ENCODE assay signal across 2 cellular contexts in the genomic region with DNA sequence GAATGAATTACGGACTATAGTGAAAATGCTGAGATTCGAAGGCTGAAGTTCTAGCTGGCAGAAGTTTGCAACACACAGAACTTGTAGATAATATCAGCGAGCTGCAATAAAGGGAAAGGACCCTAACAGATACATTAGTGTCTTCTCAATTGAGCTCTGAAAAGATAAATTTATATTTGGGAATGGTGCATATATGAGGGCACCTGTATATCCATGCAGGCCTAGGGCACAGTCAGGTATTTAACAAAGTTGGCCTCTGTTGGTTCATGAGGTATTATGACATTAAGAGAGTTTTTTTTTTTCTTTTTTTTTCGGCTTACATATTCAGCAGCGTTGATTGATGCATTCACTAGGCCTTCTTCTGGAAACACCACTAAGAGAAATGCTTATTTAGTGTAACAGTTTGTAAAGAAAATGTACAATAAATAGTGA.
TF ChIP-seq lines count a peak whose summit lies in the region.

No MANE protein-coding gene starts in this region.

TF ChIP-seq in SK-N-SH, 30 proteins besides CTCF, POLR2A, EP300 and RAD21 (continued from another document):
- TF ChIP-seq, protein P1, sequence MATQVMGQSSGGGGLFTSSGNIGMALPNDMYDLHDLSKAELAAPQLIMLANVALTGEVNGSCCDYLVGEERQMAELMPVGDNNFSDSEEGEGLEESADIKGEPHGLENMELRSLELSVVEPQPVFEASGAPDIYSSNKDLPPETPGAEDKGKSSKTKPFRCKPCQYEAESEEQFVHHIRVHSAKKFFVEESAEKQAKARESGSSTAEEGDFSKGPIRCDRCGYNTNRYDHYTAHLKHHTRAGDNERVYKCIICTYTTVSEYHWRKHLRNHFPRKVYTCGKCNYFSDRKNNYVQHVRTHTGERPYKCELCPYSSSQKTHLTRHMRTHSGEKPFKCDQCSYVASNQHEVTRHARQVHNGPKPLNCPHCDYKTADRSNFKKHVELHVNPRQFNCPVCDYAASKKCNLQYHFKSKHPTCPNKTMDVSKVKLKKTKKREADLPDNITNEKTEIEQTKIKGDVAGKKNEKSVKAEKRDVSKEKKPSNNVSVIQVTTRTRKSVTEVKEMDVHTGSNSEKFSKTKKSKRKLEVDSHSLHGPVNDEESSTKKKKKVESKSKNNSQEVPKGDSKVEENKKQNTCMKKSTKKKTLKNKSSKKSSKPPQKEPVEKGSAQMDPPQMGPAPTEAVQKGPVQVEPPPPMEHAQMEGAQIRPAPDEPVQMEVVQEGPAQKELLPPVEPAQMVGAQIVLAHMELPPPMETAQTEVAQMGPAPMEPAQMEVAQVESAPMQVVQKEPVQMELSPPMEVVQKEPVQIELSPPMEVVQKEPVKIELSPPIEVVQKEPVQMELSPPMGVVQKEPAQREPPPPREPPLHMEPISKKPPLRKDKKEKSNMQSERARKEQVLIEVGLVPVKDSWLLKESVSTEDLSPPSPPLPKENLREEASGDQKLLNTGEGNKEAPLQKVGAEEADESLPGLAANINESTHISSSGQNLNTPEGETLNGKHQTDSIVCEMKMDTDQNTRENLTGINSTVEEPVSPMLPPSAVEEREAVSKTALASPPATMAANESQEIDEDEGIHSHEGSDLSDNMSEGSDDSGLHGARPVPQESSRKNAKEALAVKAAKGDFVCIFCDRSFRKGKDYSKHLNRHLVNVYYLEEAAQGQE (IDR thresholded peaks at IDR 0.05; ENCODE audit: low read depth, low read length) = no peak
- TF ChIP-seq TCF12 (IDR thresholded peaks at IDR 0.05) (no peak), RFX5 (IDR thresholded peaks at IDR 0.05; ENCODE audit: low read length) (no peak), EZH2phosphoT487 (IDR thresholded peaks at IDR 0.05; ENCODE audit: borderline replicate concordance, low read depth) (no peak), JUND (IDR thresholded peaks at IDR 0.05) (no peak), FOXJ3 (CRISPR knock-in tag; IDR thresholded peaks at IDR 0.05) (no peak)
- TF ChIP-seq, protein P2, sequence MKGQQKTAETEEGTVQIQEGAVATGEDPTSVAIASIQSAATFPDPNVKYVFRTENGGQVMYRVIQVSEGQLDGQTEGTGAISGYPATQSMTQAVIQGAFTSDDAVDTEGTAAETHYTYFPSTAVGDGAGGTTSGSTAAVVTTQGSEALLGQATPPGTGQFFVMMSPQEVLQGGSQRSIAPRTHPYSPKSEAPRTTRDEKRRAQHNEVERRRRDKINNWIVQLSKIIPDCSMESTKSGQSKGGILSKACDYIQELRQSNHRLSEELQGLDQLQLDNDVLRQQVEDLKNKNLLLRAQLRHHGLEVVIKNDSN (IDR thresholded peaks at IDR 0.05; ENCODE audit: borderline replicate concordance, low read depth) = no peak
- TF ChIP-seq, protein P3, sequence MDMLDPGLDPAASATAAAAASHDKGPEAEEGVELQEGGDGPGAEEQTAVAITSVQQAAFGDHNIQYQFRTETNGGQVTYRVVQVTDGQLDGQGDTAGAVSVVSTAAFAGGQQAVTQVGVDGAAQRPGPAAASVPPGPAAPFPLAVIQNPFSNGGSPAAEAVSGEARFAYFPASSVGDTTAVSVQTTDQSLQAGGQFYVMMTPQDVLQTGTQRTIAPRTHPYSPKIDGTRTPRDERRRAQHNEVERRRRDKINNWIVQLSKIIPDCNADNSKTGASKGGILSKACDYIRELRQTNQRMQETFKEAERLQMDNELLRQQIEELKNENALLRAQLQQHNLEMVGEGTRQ (IDR thresholded peaks at IDR 0.05; ENCODE audit: borderline replicate concordance, low read depth, low read length) = no peak
TF ChIP-seq in SK-N-SH: peak in this region for 0.

TF ChIP-seq in SK-N-SH treated with all-trans-retinoic acid at 6 μM for 48 hours, 23 proteins besides CTCF, POLR2A, EP300 and RAD21 (continued from another document):
- TF ChIP-seq, protein P4, sequence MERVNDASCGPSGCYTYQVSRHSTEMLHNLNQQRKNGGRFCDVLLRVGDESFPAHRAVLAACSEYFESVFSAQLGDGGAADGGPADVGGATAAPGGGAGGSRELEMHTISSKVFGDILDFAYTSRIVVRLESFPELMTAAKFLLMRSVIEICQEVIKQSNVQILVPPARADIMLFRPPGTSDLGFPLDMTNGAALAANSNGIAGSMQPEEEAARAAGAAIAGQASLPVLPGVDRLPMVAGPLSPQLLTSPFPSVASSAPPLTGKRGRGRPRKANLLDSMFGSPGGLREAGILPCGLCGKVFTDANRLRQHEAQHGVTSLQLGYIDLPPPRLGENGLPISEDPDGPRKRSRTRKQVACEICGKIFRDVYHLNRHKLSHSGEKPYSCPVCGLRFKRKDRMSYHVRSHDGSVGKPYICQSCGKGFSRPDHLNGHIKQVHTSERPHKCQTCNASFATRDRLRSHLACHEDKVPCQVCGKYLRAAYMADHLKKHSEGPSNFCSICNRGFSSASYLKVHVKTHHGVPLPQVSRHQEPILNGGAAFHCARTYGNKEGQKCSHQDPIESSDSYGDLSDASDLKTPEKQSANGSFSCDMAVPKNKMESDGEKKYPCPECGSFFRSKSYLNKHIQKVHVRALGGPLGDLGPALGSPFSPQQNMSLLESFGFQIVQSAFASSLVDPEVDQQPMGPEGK (CRISPR knock-in tag; IDR thresholded peaks at IDR 0.05; ENCODE audit: borderline replicate concordance) = no peak
- no peak for TF ChIP-seq ZNF8 (CRISPR knock-in tag; IDR thresholded peaks at IDR 0.05)
- TF ChIP-seq ESRRG (CRISPR knock-in tag; IDR thresholded peaks at IDR 0.05) = no peak
- TF ChIP-seq TOX (CRISPR knock-in tag; IDR thresholded peaks at IDR 0.05; ENCODE audit: borderline replicate concordance) = no peak
- no peak for TF ChIP-seq OSR1 (CRISPR knock-in tag; IDR thresholded peaks at IDR 0.05)
- no peak for TF ChIP-seq TCF4 (CRISPR knock-in tag; IDR thresholded peaks at IDR 0.05; ENCODE audit: borderline replicate concordance)
- TF ChIP-seq ZC3H10 (CRISPR knock-in tag; IDR thresholded peaks at IDR 0.05) = no peak
- TF ChIP-seq, protein P5, sequence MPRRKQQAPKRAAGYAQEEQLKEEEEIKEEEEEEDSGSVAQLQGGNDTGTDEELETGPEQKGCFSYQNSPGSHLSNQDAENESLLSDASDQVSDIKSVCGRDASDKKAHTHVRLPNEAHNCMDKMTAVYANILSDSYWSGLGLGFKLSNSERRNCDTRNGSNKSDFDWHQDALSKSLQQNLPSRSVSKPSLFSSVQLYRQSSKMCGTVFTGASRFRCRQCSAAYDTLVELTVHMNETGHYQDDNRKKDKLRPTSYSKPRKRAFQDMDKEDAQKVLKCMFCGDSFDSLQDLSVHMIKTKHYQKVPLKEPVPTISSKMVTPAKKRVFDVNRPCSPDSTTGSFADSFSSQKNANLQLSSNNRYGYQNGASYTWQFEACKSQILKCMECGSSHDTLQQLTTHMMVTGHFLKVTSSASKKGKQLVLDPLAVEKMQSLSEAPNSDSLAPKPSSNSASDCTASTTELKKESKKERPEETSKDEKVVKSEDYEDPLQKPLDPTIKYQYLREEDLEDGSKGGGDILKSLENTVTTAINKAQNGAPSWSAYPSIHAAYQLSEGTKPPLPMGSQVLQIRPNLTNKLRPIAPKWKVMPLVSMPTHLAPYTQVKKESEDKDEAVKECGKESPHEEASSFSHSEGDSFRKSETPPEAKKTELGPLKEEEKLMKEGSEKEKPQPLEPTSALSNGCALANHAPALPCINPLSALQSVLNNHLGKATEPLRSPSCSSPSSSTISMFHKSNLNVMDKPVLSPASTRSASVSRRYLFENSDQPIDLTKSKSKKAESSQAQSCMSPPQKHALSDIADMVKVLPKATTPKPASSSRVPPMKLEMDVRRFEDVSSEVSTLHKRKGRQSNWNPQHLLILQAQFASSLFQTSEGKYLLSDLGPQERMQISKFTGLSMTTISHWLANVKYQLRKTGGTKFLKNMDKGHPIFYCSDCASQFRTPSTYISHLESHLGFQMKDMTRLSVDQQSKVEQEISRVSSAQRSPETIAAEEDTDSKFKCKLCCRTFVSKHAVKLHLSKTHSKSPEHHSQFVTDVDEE (CRISPR knock-in tag; IDR thresholded peaks at IDR 0.05) = no peak
- TF ChIP-seq, protein P6, sequence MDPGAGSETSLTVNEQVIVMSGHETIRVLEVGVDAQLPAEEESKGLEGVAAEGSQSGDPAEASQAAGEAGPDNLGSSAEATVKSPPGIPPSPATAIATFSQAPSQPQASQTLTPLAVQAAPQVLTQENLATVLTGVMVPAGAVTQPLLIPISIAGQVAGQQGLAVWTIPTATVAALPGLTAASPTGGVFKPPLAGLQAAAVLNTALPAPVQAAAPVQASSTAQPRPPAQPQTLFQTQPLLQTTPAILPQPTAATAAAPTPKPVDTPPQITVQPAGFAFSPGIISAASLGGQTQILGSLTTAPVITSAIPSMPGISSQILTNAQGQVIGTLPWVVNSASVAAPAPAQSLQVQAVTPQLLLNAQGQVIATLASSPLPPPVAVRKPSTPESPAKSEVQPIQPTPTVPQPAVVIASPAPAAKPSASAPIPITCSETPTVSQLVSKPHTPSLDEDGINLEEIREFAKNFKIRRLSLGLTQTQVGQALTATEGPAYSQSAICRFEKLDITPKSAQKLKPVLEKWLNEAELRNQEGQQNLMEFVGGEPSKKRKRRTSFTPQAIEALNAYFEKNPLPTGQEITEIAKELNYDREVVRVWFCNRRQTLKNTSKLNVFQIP (CRISPR knock-in tag; IDR thresholded peaks at IDR 0.05; ENCODE audit: borderline replicate concordance, low read depth) = no peak
- no peak for TF ChIP-seq ZNF70 (CRISPR knock-in tag; IDR thresholded peaks at IDR 0.05)
